Comparison of ENCODE assay signal across 8 cellular contexts in the genomic region with DNA sequence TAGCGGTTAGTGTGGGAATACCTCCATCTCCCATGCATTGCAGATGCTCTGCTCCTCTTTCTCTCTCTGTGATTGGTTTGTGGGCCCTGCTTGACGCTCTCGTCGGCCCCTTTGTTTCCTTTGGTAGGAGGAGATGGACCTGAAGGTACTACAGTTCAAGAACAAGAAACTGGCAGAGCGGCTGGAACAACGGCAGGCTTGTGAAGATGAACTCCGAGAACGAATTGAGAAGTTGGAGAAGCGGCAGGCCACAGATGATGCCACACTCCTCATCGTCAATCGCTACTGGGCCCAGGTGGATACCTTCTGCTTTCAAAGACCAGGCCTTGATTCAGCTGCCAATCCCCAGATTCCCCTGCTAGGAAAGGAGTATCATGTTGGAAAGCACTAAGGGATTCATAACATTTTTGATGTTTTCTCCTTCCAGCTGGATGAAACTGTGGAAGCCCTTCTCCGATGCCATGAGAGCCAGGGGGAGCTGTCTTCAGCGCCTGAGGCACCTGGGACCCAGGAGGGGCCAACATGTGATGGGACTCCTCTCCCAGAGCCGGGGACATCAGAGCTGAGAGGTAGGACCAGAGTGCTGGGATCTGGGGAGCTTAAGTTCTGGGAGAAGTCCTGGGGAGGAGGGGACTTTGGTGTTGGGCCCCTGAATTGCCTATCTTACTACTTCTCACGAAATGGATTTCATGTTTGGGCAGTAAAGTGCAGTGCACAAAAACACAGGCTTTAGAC. TPM values are rescaled to one million over a fixed set of nuclear protein-coding genes. Genes with fewer than 3 reads are reported as not detected.
DNase-seq lines count a peak whose midpoint lies in the region; ATAC-seq and TF ChIP-seq lines count a peak whose summit lies in the region.

No MANE protein-coding gene starts in this region.

- no peaks in the 10 kb centered on the region for H4K20me1 ChIP-seq in SU-DHL-6 (ENCODE audit: low read depth, low read length)

- H3K9me3 ChIP-seq in SU-DHL-6 (ENCODE audit: insufficient read depth, low read length), result no peaks in the 10 kb centered on the region
- no peaks in the 10 kb centered on the region for H3K9me3 ChIP-seq in psoas muscle

- peaks cover 15% of the 10 kb centered on the region for H3K79me2 ChIP-seq in SU-DHL-6 (ENCODE audit: insufficient read depth, low read length)

- intact Hi-C loops in psoas muscle (cut with DNase I), result no loop called here

- DNase-seq in GM12865 (ENCODE audit: low read depth), result no peak
- DNase-seq in fibroblast of pulmonary artery (ENCODE audit: low read depth), result no peak
- no peak for DNase-seq in psoas muscle
- no peak for DNase-seq in NCI-H1105 (lab: John Stamatoyannopoulos, UW)
- DNase-seq in NCI-H1092 treated with DMSO at 0.1 percent for 48 hours (lab: John Stamatoyannopoulos, UW), result no peak
- no peak for DNase-seq in GM20000 (ENCODE audit: low spot score)
- no peak for DNase-seq in SIG-M5 treated with dmso at 0.1 percent for 504 hours (lab: John Stamatoyannopoulos, UW; ENCODE audit: unreplicated experiment)

- H3F3A ChIP-seq in SU-DHL-6 (ENCODE audit: insufficient read depth), result peaks cover 11% of the 10 kb centered on the region; the same call in 1 of the 2 replicates

- H3K27ac ChIP-seq in SU-DHL-6 (ENCODE audit: low read depth, low read length), result no peak overlapping the region
- H3K27ac ChIP-seq in psoas muscle, result peak overlapping the region; percentile 93

- H3K4me1 ChIP-seq in psoas muscle, result peaks cover 26% of the 10 kb centered on the region

- peak overlapping the region; percentile 80 for H3K9ac ChIP-seq in SU-DHL-6 (ENCODE audit: low read length)

- 58 to 62% (median 61%) methylated on average over 15 of the region's 15 CpGs for WGBS in psoas muscle, 3 donors

- no peak for TF ChIP-seq CTCF in GM12865 (IDR thresholded peaks at IDR 0.05; ENCODE audit: insufficient read depth, low read depth, low read length, missing control alignments)
- no peak for TF ChIP-seq CTCF in SU-DHL-6 (IDR thresholded peaks at IDR 0.05; ENCODE audit: insufficient read depth, low read length, poor library complexity, severe bottlenecking)
- TF ChIP-seq CTCF in fibroblast of pulmonary artery (IDR thresholded peaks at IDR 0.05; ENCODE audit: low read length, missing control alignments), result no peak
- no peak for TF ChIP-seq CTCF in psoas muscle (IDR thresholded peaks at IDR 0.05)
- no peak for TF ChIP-seq CTCF in GM20000 (IDR thresholded peaks at IDR 0.05; ENCODE audit: extremely low read depth, missing control alignments)

- H3K27me3 ChIP-seq in SU-DHL-6 (ENCODE audit: low read length) (no peaks in the 10 kb centered on the region), psoas muscle (ENCODE audit: insufficient read depth in 3 of 3, low read length in 2 of 3) (no peaks in the 10 kb centered on the region)

- peak overlapping the region; percentile 69 for H3K4me2 ChIP-seq in SU-DHL-6 (ENCODE audit: low read depth, low read length, poor library complexity, severe bottlenecking)

- ATAC-seq in psoas muscle, result no peak

- H3K9me2 ChIP-seq in SU-DHL-6 (replicated peaks; ENCODE audit: insufficient read depth, low read length), result no peaks in the 10 kb centered on the region

- H3K36me3 ChIP-seq in SU-DHL-6 (ENCODE audit: low read length), result 0 out of 2 replicates have a peak, but pooled peaks cover 3% of the 10 kb centered on the region
- peaks cover 13 to 62% of the 10 kb centered on the region in 2 donors for H3K36me3 ChIP-seq in psoas muscle (ENCODE audit: insufficient read depth in 1 of 2, low read depth in 1 of 2)

- H3K4me3 ChIP-seq in GM12865 (ENCODE audit: low read depth, low read length) (peak overlapping the region; percentile 89), SU-DHL-6 (ENCODE audit: insufficient read depth, low read length, poor library complexity, severe bottlenecking) (peak overlapping the region; percentile 89), fibroblast of pulmonary artery (replicated peaks; ENCODE audit: low read depth, low read length) (peak overlapping the region; percentile 97), psoas muscle (peak overlapping the region; percentile 97)

- no peak overlapping the region for H2AFZ ChIP-seq in SU-DHL-6 (ENCODE audit: low read depth, low read length, severe bottlenecking)

RNA-seq across cellular contexts. Expression of gene RNF40, which starts 1.0 kb away (rescaled TPM):
- total RNA-seq in psoas muscle, result 10 to 100 TPM; 26.8 to 49.1 (median 36.5) TPM
- polyA plus RNA-seq in psoas muscle, result 10 to 100 TPM; 29.1 to 42.2 (median 33.2) TPM

RNA-seq across cellular contexts. Expression of gene CFAP119, which starts 1.3 kb away (rescaled TPM):
- 1 to 10 TPM in 1 of 4 donors, under 1 TPM in 3; 0.52 to 2.4 (median 0.78) TPM for total RNA-seq in psoas muscle
- 1 to 10 TPM in 1 of 3 donors, under 1 TPM in 2; 0.48 to 3.0 (median 0.63) TPM for polyA plus RNA-seq in psoas muscle

RNA-seq across cellular contexts. Expression of gene PHKG2, which starts 14.9 kb away (rescaled TPM):
- 10 to 100 TPM; 10.1 to 13.5 (median 12.9) TPM for total RNA-seq in psoas muscle
- 10 to 100 TPM; 13.2 to 21.3 (median 13.8) TPM for polyA plus RNA-seq in psoas muscle

RNA-seq across cellular contexts. Expression of gene ZNF629, which starts 23.8 kb away (rescaled TPM):
- total RNA-seq in psoas muscle, result 10 to 100 TPM in 3 of 4 donors, 1 to 10 TPM in 1; 5.3 to 15.9 (median 13.1) TPM
- 1 to 10 TPM; 1.5 to 7.8 (median 4.4) TPM for polyA plus RNA-seq in psoas muscle
